17 cellular contexts compared by ENCODE assay signal in genomic region chr10:60387531-60387930, GRCh38. TPM values are rescaled to one million over a fixed set of nuclear protein-coding genes. Genes with fewer than 3 reads are reported as not detected.
A peak's percentile ranks its signal among the peaks of the same experiment; 100 is the strongest.
DNase-seq lines count a peak whose midpoint lies in the region; ATAC-seq and TF ChIP-seq lines count a peak whose summit lies in the region.
"Had no signal": no experiment of that assay in that cellular context is flagged by ENCODE, and none has a peak within 500 bp of the region (broad histone marks: within the 10 kb centered on the region; RNA-seq: fewer than 3 reads in every experiment).

No MANE protein-coding gene starts in this region.

- no peak overlapping the region for H2AFZ ChIP-seq in neural cell (ENCODE audit: low read depth, low read length)

- H3K79me2 ChIP-seq in neural cell (replicated peaks; ENCODE audit: insufficient read depth, low read length) = peaks cover 41% of the 10 kb centered on the region

- peak overlapping the region; percentile 61 for H3K4me3 ChIP-seq in neural cell (ENCODE audit: low read length)
- H3K4me3 ChIP-seq: breast epithelium, lung, upper lobe of left lung had no signal

- TF ChIP-seq EP300 in neural cell (conservative IDR thresholded peaks at IDR 0.05; ENCODE audit: poor library complexity, severe bottlenecking) = no peak

- H3F3A ChIP-seq in neural cell (ENCODE audit: insufficient read depth, low read length, poor library complexity, severe bottlenecking) = peaks cover 8% of the 10 kb centered on the region

- no peak for ATAC-seq in HG03378 (IDR thresholded peaks at IDR 0.05; ENCODE audit: unreplicated experiment)

- no peak for TF ChIP-seq RAD21 in neural cell (conservative IDR thresholded peaks at IDR 0.05)

- no peaks in the 10 kb centered on the region for H3K36me3 Mint-ChIP-seq in brain

- no peaks in the 10 kb centered on the region for H4K20me1 ChIP-seq in neural cell (ENCODE audit: insufficient read depth)

- H3K9me2 ChIP-seq in neural cell (ENCODE audit: insufficient read depth, low read length) = no peaks in the 10 kb centered on the region

- H3K27ac ChIP-seq in neural cell (ENCODE audit: low read length) = peak overlapping the region; percentile 83
- H3K27ac ChIP-seq: breast epithelium, upper lobe of left lung had no signal

- DNase-seq in DMS153 (lab: John Stamatoyannopoulos, UW) (peak; percentile 90), NCI-H2081 (lab: John Stamatoyannopoulos, UW) (peak; percentile 73 to 90), DMS79 (lab: John Stamatoyannopoulos, UW) (no peak), AG08395 (ENCODE audit: low spot score) (no peak), HCEC 1CT (no peak)
- DNase-seq: activated CD4-positive, alpha-beta T cell treated with anti-CD3 and anti-CD28 coated beads for 1 hour; activated naive CD4-positive, alpha-beta T cell treated with anti-CD3 and anti-CD28 coated beads, Interleukin-2, amount 50 U/mL, for 16 hours; effector CD4-positive, alpha-beta T cell; MM.1S; stimulated activated CD4-positive, alpha-beta T cell treated with anti-CD3 and anti-CD28 coated beads, Interleukin-4, amount 100 ng/mL, for 24 hours; upper lobe of left lung had no signal

- peak overlapping the region; percentile 76 for H3K4me2 ChIP-seq in neural cell (ENCODE audit: low read length)

- H3K9me3 Mint-ChIP-seq in brain = no peaks in the 10 kb centered on the region
- H3K9me3 Mint-ChIP-seq: T-helper 1 cell treated with Interleukin-12 subunit alpha and Interleukin-12 subunit beta and Interleukin-4 antibody, amounts not matched to agents 30 μg/mL and 1 μg/mL, for 36 hours had no signal

- H3K4me1 Mint-ChIP-seq in brain = peaks cover 76% of the 10 kb centered on the region

- no peaks in the 10 kb centered on the region for H3K27me3 ChIP-seq in neural cell (ENCODE audit: insufficient read depth, low read depth, low read length)
- H3K27me3 ChIP-seq: breast epithelium, upper lobe of left lung had no signal

- H3K27ac Mint-ChIP-seq in brain = peak overlapping the region; percentile 3 to 96 (median 88)
- H3K27ac Mint-ChIP-seq: T-helper 1 cell treated with Interleukin-12 subunit alpha and Interleukin-12 subunit beta and Interleukin-4 antibody, amounts not matched to agents 30 μg/mL and 1 μg/mL, for 36 hours had no signal

- TF ChIP-seq CTCF in brain (conservative IDR thresholded peaks at IDR 0.05) (no peak), neural cell (IDR thresholded peaks at IDR 0.05; ENCODE audit: poor library complexity, severe bottlenecking) (no peak)

- peaks cover 11% of the 10 kb centered on the region for H3K27me3 Mint-ChIP-seq in brain

- peak overlapping the region; percentile 47 for H3K9ac ChIP-seq in neural cell (ENCODE audit: low read length)

- H3K4me3 Mint-ChIP-seq in brain = peak overlapping the region; percentile 69 to 87 (median 82)
- H3K4me3 Mint-ChIP-seq: T-helper 1 cell treated with Interleukin-12 subunit alpha and Interleukin-12 subunit beta and Interleukin-4 antibody, amounts not matched to agents 30 μg/mL and 1 μg/mL, for 36 hours had no signal

- no peaks in the 10 kb centered on the region for H3K9me3 ChIP-seq in neural cell (ENCODE audit: low read length)
- H3K9me3 ChIP-seq: breast epithelium, upper lobe of left lung had no signal

- H3K36me3 ChIP-seq in neural cell (ENCODE audit: insufficient read depth, low read length) = no peaks in the 10 kb centered on the region
- H3K36me3 ChIP-seq: breast epithelium, upper lobe of left lung had no signal

TF ChIP-seq in neural cell, 6 proteins besides CTCF, POLR2A, EP300 and RAD21:
- TF ChIP-seq MXI1 (conservative IDR thresholded peaks at IDR 0.05; ENCODE audit: poor library complexity, severe bottlenecking) (no peak), TAF1 (IDR thresholded peaks at IDR 0.05; ENCODE audit: low read depth) (no peak), SMC3 (conservative IDR thresholded peaks at IDR 0.05; ENCODE audit: poor library complexity) (no peak), EZH2 (IDR thresholded peaks at IDR 0.05; ENCODE audit: borderline replicate concordance, insufficient read depth, low read length, poor library complexity, severe bottlenecking) (no peak), POLR2AphosphoS5 (IDR thresholded peaks at IDR 0.05) (no peak)
- TF ChIP-seq, protein P1, sequence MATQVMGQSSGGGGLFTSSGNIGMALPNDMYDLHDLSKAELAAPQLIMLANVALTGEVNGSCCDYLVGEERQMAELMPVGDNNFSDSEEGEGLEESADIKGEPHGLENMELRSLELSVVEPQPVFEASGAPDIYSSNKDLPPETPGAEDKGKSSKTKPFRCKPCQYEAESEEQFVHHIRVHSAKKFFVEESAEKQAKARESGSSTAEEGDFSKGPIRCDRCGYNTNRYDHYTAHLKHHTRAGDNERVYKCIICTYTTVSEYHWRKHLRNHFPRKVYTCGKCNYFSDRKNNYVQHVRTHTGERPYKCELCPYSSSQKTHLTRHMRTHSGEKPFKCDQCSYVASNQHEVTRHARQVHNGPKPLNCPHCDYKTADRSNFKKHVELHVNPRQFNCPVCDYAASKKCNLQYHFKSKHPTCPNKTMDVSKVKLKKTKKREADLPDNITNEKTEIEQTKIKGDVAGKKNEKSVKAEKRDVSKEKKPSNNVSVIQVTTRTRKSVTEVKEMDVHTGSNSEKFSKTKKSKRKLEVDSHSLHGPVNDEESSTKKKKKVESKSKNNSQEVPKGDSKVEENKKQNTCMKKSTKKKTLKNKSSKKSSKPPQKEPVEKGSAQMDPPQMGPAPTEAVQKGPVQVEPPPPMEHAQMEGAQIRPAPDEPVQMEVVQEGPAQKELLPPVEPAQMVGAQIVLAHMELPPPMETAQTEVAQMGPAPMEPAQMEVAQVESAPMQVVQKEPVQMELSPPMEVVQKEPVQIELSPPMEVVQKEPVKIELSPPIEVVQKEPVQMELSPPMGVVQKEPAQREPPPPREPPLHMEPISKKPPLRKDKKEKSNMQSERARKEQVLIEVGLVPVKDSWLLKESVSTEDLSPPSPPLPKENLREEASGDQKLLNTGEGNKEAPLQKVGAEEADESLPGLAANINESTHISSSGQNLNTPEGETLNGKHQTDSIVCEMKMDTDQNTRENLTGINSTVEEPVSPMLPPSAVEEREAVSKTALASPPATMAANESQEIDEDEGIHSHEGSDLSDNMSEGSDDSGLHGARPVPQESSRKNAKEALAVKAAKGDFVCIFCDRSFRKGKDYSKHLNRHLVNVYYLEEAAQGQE (IDR thresholded peaks at IDR 0.05; ENCODE audit: borderline replicate concordance) = no peak

RNA-seq across cellular contexts. Expression of gene ANK3, which starts 2.1 kb away (rescaled TPM):
- polyA plus RNA-seq in brain (ENCODE audit: insufficient read depth, low read depth, low replicate concordance) (22.3 TPM), neural cell (93.0 and 114 TPM in 2 replicates)
- 813 and 1,112 TPM in 2 replicates for polyA minus RNA-seq in neural cell

Comparison
In these comparisons a context has a peak if more than half of its experiments do, and no peak if none do; other contexts are left out.
1. DNase-seq: peak in DMS153 (single experiment) and NCI-H2081 (2 of 2); none in DMS79 (single experiment), AG08395 (single experiment) and HCEC 1CT (single experiment).